8 cellular contexts compared by ENCODE assay signal in genomic region chr15:68875377-68876116, GRCh38. TPM values are rescaled to one million over a fixed set of nuclear protein-coding genes. Genes with fewer than 3 reads are reported as not detected.
DNase-seq lines count a peak whose midpoint lies in the region; ATAC-seq, FAIRE-seq and TF ChIP-seq lines count a peak whose summit lies in the region.

No MANE protein-coding gene starts in this region.

- peaks cover 12% of the 10 kb centered on the region for H3K4me1 ChIP-seq in HepG2 (ENCODE audit: insufficient read depth, low read length)

- TF ChIP-seq POLR2A in HepG2 (IDR thresholded peaks at IDR 0.05; ENCODE audit: insufficient read depth in 1 of 2, low read depth in 2 of 2, low read length in 2 of 2), result no peak

- no peak overlapping the region for H3K27ac ChIP-seq in HepG2 (ENCODE audit: extremely low read length, insufficient read depth, low read length)

- peak overlapping the region; percentile 85 for H3K4me2 ChIP-seq in HepG2 (ENCODE audit: low read depth, low read length)

- H3K36me3 ChIP-seq in BJ (ENCODE audit: control insufficient read depth, insufficient read depth, low read length), result no peaks in the 10 kb centered on the region
- no peaks in the 10 kb centered on the region for H3K36me3 ChIP-seq in HepG2 (replicated peaks in 1 of 2; ENCODE audit: control insufficient read depth in 1 of 2, insufficient read depth in 2 of 2, low read length in 2 of 2)

- peak; percentile 69 for FAIRE-seq in HepG2 (lab: Jason Lieb, UNC)

- no peaks in the 10 kb centered on the region for H4K20me1 ChIP-seq in HepG2 (ENCODE audit: insufficient read depth, low read length)

- intact Hi-C loops in HepG2 (cut with micrococcal nuclease; ENCODE audit: unreplicated experiment), result loop anchor here (1.0 to 5.0 kb wide), 4 partner anchors 53 to 325 kb away; partner anchors contain the start of gene ANP32A

- 3% methylated on average over 20 of the region's 31 CpGs for WGBS in HepG2 (ENCODE audit: low lambda C conversion rate)

- ATAC-seq in HG02759 (IDR thresholded peaks at IDR 0.05; ENCODE audit: unreplicated experiment), result peak; percentile 42
- ATAC-seq in HepG2, result peak; percentile 98
- ATAC-seq in GM18909 (IDR thresholded peaks at IDR 0.05; ENCODE audit: poor library complexity, unreplicated experiment), result no peak

- TF ChIP-seq EP300 in HepG2 (IDR thresholded peaks at IDR 0.05; ENCODE audit: low read depth in 2 of 2, low read length in 2 of 2), result no peak
- no peak for TF ChIP-seq EP300 in HepG2 (CRISPR knock-in tag; IDR thresholded peaks at IDR 0.05; ENCODE audit: borderline replicate concordance)

- H3K9me3 ChIP-seq in HepG2 (ENCODE audit: low read length), result no peaks in the 10 kb centered on the region

- DNase-seq in BJ (ENCODE audit: low read depth) (peak; percentile 39), NCI-H526 treated with DMSO at 0.1 percent for 48 hours (lab: John Stamatoyannopoulos, UW) (peak; percentile 78), dermis microvascular lymphatic vessel endothelial cell (ENCODE audit: low read depth in 2 of 2) (peak; percentile 76 to 91), HepG2 (ENCODE audit: low spot score) (peak; percentile 79)
- peak; percentile 87 to 93 for DNase-seq in activated CD4-positive, alpha-beta T cell treated with anti-CD3 and anti-CD28 coated beads, Interleukin-2, amount 50 U/mL, for 24 hours (ENCODE audit: low read depth in 1 of 2, low spot score in 1 of 2)
- DNase-seq in stimulated activated CD4-positive, alpha-beta T cell treated with anti-CD3 and anti-CD28 coated beads, Interleukin-2, amount 100 ng/mL, for 24 hours, result peak; percentile 95 to 96

- H3K27me3 ChIP-seq in BJ (ENCODE audit: control insufficient read depth, insufficient read depth, low read length) (peaks cover 4% of the 10 kb centered on the region), HepG2 (ENCODE audit: control insufficient read depth in 1 of 2, insufficient read depth in 2 of 2, low read length in 2 of 2) (peaks cover 1 to 10% of the 10 kb centered on the region in 2 experiments)

- peak overlapping the region; percentile 12 for H3K4me3 ChIP-seq in BJ (ENCODE audit: low read depth, low read length)
- peak overlapping the region; percentile 37 to 66 (median 49); a peak in 5 of 6 replicates for H3K4me3 ChIP-seq in HepG2 (replicated peaks in 1 of 3; ENCODE audit: insufficient read depth in 1 of 3, low read depth in 2 of 3, low read length in 3 of 3)

- in situ Hi-C loops in HepG2 (cut with HindIII; ENCODE audit: extremely low pct_ligation_motif_present, low pct_unique_long_range_greater_than_20kb), result loop anchor here (5.0 kb wide), 3 partner anchors 93 to 318 kb away; no protein-coding TSS in a partner anchor

- CTCF ChIA-PET in BJ (lab: Yijun Ruan, JAX) (interaction anchor here (0.6 to 4.5 kb wide), 50 partner anchors 9 to 632 kb away, joined by 3 to 61 read pairs (median 4); no protein-coding TSS in a partner anchor), HepG2 (lab: Yijun Ruan, JAX; ENCODE audit: low intra/inter-chr PET ratio, low total read pairs) (interaction anchor here (0.7 to 2.2 kb wide), 6 partner anchors 90 to 325 kb away, joined by 4 to 36 read pairs (median 8); no protein-coding TSS in a partner anchor)

- BruUV-seq in HepG2 (replicated peaks; lab: Mats Ljungman, UMichigan), result no TSS peak

- no peak overlapping the region for H2AFZ ChIP-seq in HepG2 (ENCODE audit: low read length)

- no peak overlapping the region for H3K9ac ChIP-seq in HepG2 (ENCODE audit: insufficient read depth, low read depth, low read length)

- TF ChIP-seq CTCF in BJ (IDR thresholded peaks at IDR 0.05; ENCODE audit: insufficient read depth, low read depth, low read length) (peak; percentile 84), HepG2 (CRISPR knock-in tag; IDR thresholded peaks at IDR 0.05) (peak; percentile 94)

- no peaks in the 10 kb centered on the region for H3K79me2 ChIP-seq in HepG2 (ENCODE audit: insufficient read depth, low read length)

- POLR2A ChIA-PET in BJ (lab: Charles Lee), result interaction anchor here (0.6 kb wide), 1 partner anchor 13 kb away, joined by 3 read pairs; no protein-coding TSS in a partner anchor
- POLR2A ChIA-PET in HepG2 (lab: Yijun Ruan, JAX), result interaction anchor here (1.0 to 1.6 kb wide), 3 partner anchors 58 to 121 kb away, joined by 3 to 4 read pairs (median 3); no protein-coding TSS in a partner anchor

- TF ChIP-seq RAD21 in HepG2 (CRISPR knock-in tag; IDR thresholded peaks at IDR 0.05), result peak; percentile 85

RNA-seq across cellular contexts. Expression of gene SPESP1, which starts 54.8 kb away (rescaled TPM):
- polyA plus RNA-seq in BJ (2011; rRNA removed) (7.5 and 11.7 TPM in 2 replicates), HepG2 (2011; rRNA removed) (not detected in 2 replicates)
- 2.2 and 6.3 TPM in 2 replicates for polyA minus RNA-seq in BJ (2011; rRNA and poly(A)+ RNA removed)
- total RNA-seq in dermis microvascular lymphatic vessel endothelial cell (1.4 and 1.9 TPM in 2 replicates), HepG2 (2016; rRNA removed; fragmentation: Illumina TruSeq; extraction: Trizol) (not detected in 2 replicates)
- not detected in 2 replicates for total RNA-seq in HepG2 (2016; cell fraction: cytosol; rRNA removed; fragmentation: Illumina TruSeq; extraction: Trizol; ENCODE audit: low read depth)
- total RNA-seq in HepG2 (2016; cell fraction: insoluble cytoplasmic fraction; rRNA removed; fragmentation: Illumina TruSeq; extraction: Trizol), result not detected in 2 replicates
- not detected in 2 replicates for total RNA-seq in HepG2 (2016; cell fraction: membrane; rRNA removed; fragmentation: Illumina TruSeq; extraction: Trizol)
- not detected in 2 replicates for total RNA-seq in HepG2 (2016; cell fraction: nucleus; rRNA removed; fragmentation: Illumina TruSeq; extraction: Trizol)
- polyA plus RNA-seq in HepG2 (2011; cell fraction: cytosol; rRNA removed), result not detected in 2 replicates
- polyA plus RNA-seq in HepG2 (2011; cell fraction: nucleus; rRNA removed), result not detected in 2 replicates
- polyA plus RNA-seq in HepG2 (2012), result not detected in 2 replicates
- polyA plus RNA-seq in HepG2 (2016; cell fraction: cytosol; fragmentation: Illumina TruSeq; extraction: Trizol; ENCODE audit: low read depth), result not detected in 2 replicates
- not detected in 2 replicates for polyA plus RNA-seq in HepG2 (2016; cell fraction: insoluble cytoplasmic fraction; fragmentation: Illumina TruSeq; extraction: Trizol; ENCODE audit: low read depth)
- not detected in 2 replicates for polyA plus RNA-seq in HepG2 (2016; cell fraction: membrane; fragmentation: Illumina TruSeq; extraction: Trizol; ENCODE audit: low read depth)
- not detected in 2 replicates for polyA plus RNA-seq in HepG2 (2016; cell fraction: nucleus; fragmentation: Illumina TruSeq; extraction: Trizol; ENCODE audit: insufficient read depth, low read depth)
- not detected in 2 replicates for polyA minus RNA-seq in HepG2 (2011; rRNA and poly(A)+ RNA removed; ENCODE audit: low replicate concordance)
- not detected in 2 replicates for polyA minus RNA-seq in HepG2 (2011; cell fraction: cytosol; rRNA and poly(A)+ RNA removed)
- polyA minus RNA-seq in HepG2 (2011; cell fraction: nucleus; rRNA and poly(A)+ RNA removed), result not detected in 2 replicates

RNA-seq across cellular contexts. Expression of gene ANP32A, which starts 54.9 kb away (rescaled TPM):
- polyA plus RNA-seq in BJ (2011; rRNA removed), result 36.2 and 60.3 TPM in 2 replicates
- 16.6 and 22.4 TPM in 2 replicates for polyA minus RNA-seq in BJ (2011; rRNA and poly(A)+ RNA removed)
- 45.3 and 52.5 TPM in 2 replicates for total RNA-seq in dermis microvascular lymphatic vessel endothelial cell
- total RNA-seq in HepG2 (2016; rRNA removed; fragmentation: Illumina TruSeq; extraction: Trizol), result 206 and 323 TPM in 2 replicates
- total RNA-seq in HepG2 (2016; cell fraction: cytosol; rRNA removed; fragmentation: Illumina TruSeq; extraction: Trizol; ENCODE audit: low read depth), result 20.6 and 23.7 TPM in 2 replicates
- total RNA-seq in HepG2 (2016; cell fraction: insoluble cytoplasmic fraction; rRNA removed; fragmentation: Illumina TruSeq; extraction: Trizol), result 211 and 312 TPM in 2 replicates
- 33.5 and 37.5 TPM in 2 replicates for total RNA-seq in HepG2 (2016; cell fraction: membrane; rRNA removed; fragmentation: Illumina TruSeq; extraction: Trizol)
- total RNA-seq in HepG2 (2016; cell fraction: nucleus; rRNA removed; fragmentation: Illumina TruSeq; extraction: Trizol), result 81.8 and 84.7 TPM in 2 replicates
- polyA plus RNA-seq in HepG2 (2011; rRNA removed), result 49.3 and 60.6 TPM in 2 replicates
- polyA plus RNA-seq in HepG2 (2011; cell fraction: cytosol; rRNA removed), result 28.0 and 36.6 TPM in 2 replicates
- polyA plus RNA-seq in HepG2 (2011; cell fraction: nucleus; rRNA removed), result 25.1 and 25.6 TPM in 2 replicates
- 144 and 186 TPM in 2 replicates for polyA plus RNA-seq in HepG2 (2012)
- 21.7 and 22.0 TPM in 2 replicates for polyA plus RNA-seq in HepG2 (2016; cell fraction: cytosol; fragmentation: Illumina TruSeq; extraction: Trizol; ENCODE audit: low read depth)
- 513 and 558 TPM in 2 replicates for polyA plus RNA-seq in HepG2 (2016; cell fraction: insoluble cytoplasmic fraction; fragmentation: Illumina TruSeq; extraction: Trizol; ENCODE audit: low read depth)
- polyA plus RNA-seq in HepG2 (2016; cell fraction: membrane; fragmentation: Illumina TruSeq; extraction: Trizol; ENCODE audit: low read depth), result 26.3 and 31.3 TPM in 2 replicates
- polyA plus RNA-seq in HepG2 (2016; cell fraction: nucleus; fragmentation: Illumina TruSeq; extraction: Trizol; ENCODE audit: insufficient read depth, low read depth), result 158 and 180 TPM in 2 replicates
- polyA minus RNA-seq in HepG2 (2011; rRNA and poly(A)+ RNA removed; ENCODE audit: low replicate concordance), result 22.9 and 64.5 TPM in 2 replicates
- polyA minus RNA-seq in HepG2 (2011; cell fraction: cytosol; rRNA and poly(A)+ RNA removed), result 29.8 and 35.1 TPM in 2 replicates
- 54.8 and 55.4 TPM in 2 replicates for polyA minus RNA-seq in HepG2 (2011; cell fraction: nucleus; rRNA and poly(A)+ RNA removed)

Comparison
In these comparisons a context has a peak if more than half of its experiments do, and no peak if none do; other contexts are left out.
1. DNase-seq: peak in every context shown above with its lines; median percentile 96 in stimulated activated CD4-positive, alpha-beta T cell treated with anti-CD3 and anti-CD28 coated beads, Interleukin-2, amount 100 ng/mL, for 24 hours; 90 in activated CD4-positive, alpha-beta T cell treated with anti-CD3 and anti-CD28 coated beads, Interleukin-2, amount 50 U/mL, for 24 hours; 84 in dermis microvascular lymphatic vessel endothelial cell; 79 in HepG2; 78 in NCI-H526 treated with DMSO at 0.1 percent for 48 hours; 39 in BJ.